In the genomic region with DNA sequence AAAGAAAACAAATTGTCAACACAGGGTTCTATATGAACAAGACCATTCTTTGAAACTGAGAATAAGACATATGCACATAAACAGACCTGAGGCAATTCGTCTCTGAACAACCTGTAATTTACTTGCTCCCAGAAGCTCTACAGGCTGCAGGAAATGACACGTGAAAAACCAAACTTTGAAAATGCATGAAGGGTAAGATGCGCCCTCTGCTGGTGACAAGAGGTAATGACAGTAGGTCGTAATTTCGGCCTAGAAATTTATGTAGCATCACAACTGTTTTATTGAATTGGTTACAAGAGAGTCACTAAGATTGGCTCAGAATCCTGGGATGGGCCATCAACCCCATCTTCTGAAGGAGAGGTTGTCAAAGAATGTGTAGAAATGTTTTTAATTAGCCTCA, we compare ENCODE assay signal across 8 cellular contexts.
DNase-seq lines count a peak whose midpoint lies in the region; ATAC-seq and TF ChIP-seq lines count a peak whose summit lies in the region.

No MANE protein-coding gene starts in this region.

- peak overlapping the region; percentile 50; the same call in 1 of the 2 replicates for H3K4me3 ChIP-seq in OCI-LY3 (ENCODE audit: low read length)
- no peak overlapping the region for H3K4me3 ChIP-seq in naive thymus-derived CD4-positive, alpha-beta T cell (ENCODE audit: low read length)

- no peaks in the 10 kb centered on the region for H3K79me2 ChIP-seq in OCI-LY3 (ENCODE audit: low read length)

- H3K36me3 ChIP-seq in OCI-LY3 (replicated peaks; ENCODE audit: low read depth, low read length) = no peaks in the 10 kb centered on the region
- no peaks in the 10 kb centered on the region for H3K36me3 ChIP-seq in naive thymus-derived CD4-positive, alpha-beta T cell (ENCODE audit: control insufficient read depth in 2 of 3, insufficient read depth in 3 of 3, low read length in 3 of 3)

- CTCF ChIA-PET in naive thymus-derived CD4-positive, alpha-beta T cell (lab: Charles Lee) = interaction anchor here (0.7 kb wide), 1 partner anchor 49 kb away, joined by 3 read pairs; no protein-coding TSS in a partner anchor

- POLR2A ChIA-PET in naive thymus-derived CD4-positive, alpha-beta T cell (lab: Charles Lee) = no interaction called here

- H3K9ac ChIP-seq in OCI-LY3 (ENCODE audit: low read length) = no peak overlapping the region

- H3K4me1 ChIP-seq in OCI-LY3 (ENCODE audit: low read length) = no peaks in the 10 kb centered on the region
- H3K4me1 ChIP-seq in naive thymus-derived CD4-positive, alpha-beta T cell (ENCODE audit: control insufficient read depth in 2 of 2, insufficient read depth in 2 of 2, low read length in 2 of 2) = no peaks in the 10 kb centered on the region

- intact Hi-C loops in naive thymus-derived CD4-positive, alpha-beta T cell (cut with micrococcal nuclease) = loop anchor here in 1 of 2 donors (2.0 kb wide), 1 partner anchor 534 kb away; no protein-coding TSS in a partner anchor

- H3K4me2 ChIP-seq in OCI-LY3 (ENCODE audit: low read length) = peak overlapping the region; percentile 58

- TF ChIP-seq CTCF in 22Rv1 (IDR thresholded peaks at IDR 0.05) = peak; percentile 73
- TF ChIP-seq CTCF in OCI-LY3 (IDR thresholded peaks at IDR 0.05; ENCODE audit: low read depth, low read length) = peak; percentile 71

- no peaks in the 10 kb centered on the region for H3K9me3 ChIP-seq in OCI-LY3 (ENCODE audit: insufficient read depth, low read length)
- H3K9me3 ChIP-seq in naive thymus-derived CD4-positive, alpha-beta T cell (ENCODE audit: control insufficient read depth in 2 of 3, low read length in 3 of 3) = no peaks in the 10 kb centered on the region

- H3K27me3 Mint-ChIP-seq in naive thymus-derived CD4-positive, alpha-beta T cell = no peaks in the 10 kb centered on the region

- DNase-seq in DMS153 treated with DMSO at 0.1 percent for 48 hours (lab: John Stamatoyannopoulos, UW; ENCODE audit: unreplicated experiment) (peak; percentile 0), cerebellar cortex (ENCODE audit: low spot score) (peak; percentile 1), mesenteric fat pad (ENCODE audit: low spot score) (no peak)
- DNase-seq in naive thymus-derived CD4-positive, alpha-beta T cell = peak in 6 of 9 donors; percentile 8 to 45 (median 34)

- H3K27me3 ChIP-seq in OCI-LY3 (ENCODE audit: low read depth, low read length) = no peaks in the 10 kb centered on the region
- no peaks in the 10 kb centered on the region for H3K27me3 ChIP-seq in naive thymus-derived CD4-positive, alpha-beta T cell (ENCODE audit: control insufficient read depth in 2 of 2, insufficient read depth in 2 of 2, low read length in 2 of 2)

- H2AFZ ChIP-seq in OCI-LY3 (ENCODE audit: low read depth, low read length) = peak overlapping the region; percentile 82

- no peak overlapping the region for H3K27ac ChIP-seq in 22Rv1
- H3K27ac ChIP-seq in OCI-LY3 (ENCODE audit: low read length) = no peak overlapping the region
- H3K27ac ChIP-seq in naive thymus-derived CD4-positive, alpha-beta T cell (ENCODE audit: low read depth, low read length) = no peak overlapping the region

- peaks cover 0 to 4% (median 0%) of the 10 kb centered on the region in 7 donors for H3K4me1 Mint-ChIP-seq in naive thymus-derived CD4-positive, alpha-beta T cell

- no peaks in the 10 kb centered on the region for H3K9me3 Mint-ChIP-seq in naive thymus-derived CD4-positive, alpha-beta T cell

- no peaks in the 10 kb centered on the region for H3K36me3 Mint-ChIP-seq in naive thymus-derived CD4-positive, alpha-beta T cell

- no peak overlapping the region for H3K4me3 Mint-ChIP-seq in naive thymus-derived CD4-positive, alpha-beta T cell

- no peaks in the 10 kb centered on the region for H4K20me1 ChIP-seq in OCI-LY3 (ENCODE audit: insufficient read depth, low read length)

- H3K27ac Mint-ChIP-seq in naive thymus-derived CD4-positive, alpha-beta T cell = no peak overlapping the region

- ATAC-seq in HG03354 (IDR thresholded peaks at IDR 0.05; ENCODE audit: poor library complexity, severe bottlenecking, unreplicated experiment) (peak; percentile 85), GM19351 (IDR thresholded peaks at IDR 0.05; ENCODE audit: unreplicated experiment) (no peak)
- no peak for ATAC-seq in naive thymus-derived CD4-positive, alpha-beta T cell
